ENCODE assay signal across 1 cellular context in the genomic region with DNA sequence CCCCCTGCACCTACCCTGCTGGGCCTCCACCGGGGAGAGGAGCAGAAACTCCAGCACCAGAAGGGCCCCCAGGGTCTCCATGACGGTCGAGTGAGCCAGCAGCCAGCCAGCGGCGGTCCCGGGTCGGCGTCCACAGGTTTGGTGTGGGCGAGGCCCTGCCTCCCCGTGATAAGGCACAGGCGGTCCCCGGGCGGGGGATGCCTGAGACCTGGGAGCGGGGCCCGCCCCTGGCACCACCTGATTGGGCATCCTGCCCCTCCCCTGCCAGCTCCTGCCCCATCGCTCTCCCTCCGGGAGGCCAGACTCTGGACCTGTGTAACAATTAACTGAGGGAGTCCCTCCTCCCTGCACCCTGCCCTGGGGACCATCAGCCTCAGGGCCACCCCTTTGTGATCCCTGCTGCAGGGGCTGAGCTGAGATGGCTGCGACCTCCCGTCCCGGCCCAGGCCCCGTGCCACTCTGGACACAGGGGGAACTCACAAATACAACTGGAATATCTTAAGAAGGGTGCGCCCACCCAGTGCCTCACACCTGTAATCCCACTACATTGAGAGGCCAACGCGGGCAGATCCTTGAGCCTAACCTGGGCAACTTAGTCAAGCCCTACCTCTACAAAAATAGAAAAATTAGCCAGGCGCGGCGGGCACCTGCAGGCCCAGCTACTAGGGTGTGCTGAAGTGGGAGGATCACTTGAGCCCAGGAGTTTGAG.
TF ChIP-seq lines count a peak whose summit lies in the region.

SMIM24 (minus strand) TSS at position 143 of the 709 bp plus-strand sequence; CDS start at position 81, 62 bp downstream.

TF ChIP-seq in HepG2, 621 proteins besides CTCF, POLR2A, EP300 and RAD21 (continued from another document and continues in another):
- no peak for TF ChIP-seq ZNF747 (CRISPR knock-in tag; IDR thresholded peaks at IDR 0.05; ENCODE audit: borderline replicate concordance)
- TF ChIP-seq MAZ (IDR thresholded peaks at IDR 0.05; ENCODE audit: borderline replicate concordance, low read depth, low read length) = no peak
- 0 out of 2 replicates have a peak, but pooled peaks have one; percentile 16 for TF ChIP-seq MAZ (CRISPR knock-in tag; IDR thresholded peaks at IDR 0.05; ENCODE audit: low read depth)
- TF ChIP-seq BCL6 (CRISPR knock-in tag; IDR thresholded peaks at IDR 0.05) = 0 out of 2 replicates have a peak, but pooled peaks have one; percentile 18
- TF ChIP-seq THRA (CRISPR knock-in tag; IDR thresholded peaks at IDR 0.05; ENCODE audit: borderline replicate concordance) = no peak
- TF ChIP-seq, protein P1, sequence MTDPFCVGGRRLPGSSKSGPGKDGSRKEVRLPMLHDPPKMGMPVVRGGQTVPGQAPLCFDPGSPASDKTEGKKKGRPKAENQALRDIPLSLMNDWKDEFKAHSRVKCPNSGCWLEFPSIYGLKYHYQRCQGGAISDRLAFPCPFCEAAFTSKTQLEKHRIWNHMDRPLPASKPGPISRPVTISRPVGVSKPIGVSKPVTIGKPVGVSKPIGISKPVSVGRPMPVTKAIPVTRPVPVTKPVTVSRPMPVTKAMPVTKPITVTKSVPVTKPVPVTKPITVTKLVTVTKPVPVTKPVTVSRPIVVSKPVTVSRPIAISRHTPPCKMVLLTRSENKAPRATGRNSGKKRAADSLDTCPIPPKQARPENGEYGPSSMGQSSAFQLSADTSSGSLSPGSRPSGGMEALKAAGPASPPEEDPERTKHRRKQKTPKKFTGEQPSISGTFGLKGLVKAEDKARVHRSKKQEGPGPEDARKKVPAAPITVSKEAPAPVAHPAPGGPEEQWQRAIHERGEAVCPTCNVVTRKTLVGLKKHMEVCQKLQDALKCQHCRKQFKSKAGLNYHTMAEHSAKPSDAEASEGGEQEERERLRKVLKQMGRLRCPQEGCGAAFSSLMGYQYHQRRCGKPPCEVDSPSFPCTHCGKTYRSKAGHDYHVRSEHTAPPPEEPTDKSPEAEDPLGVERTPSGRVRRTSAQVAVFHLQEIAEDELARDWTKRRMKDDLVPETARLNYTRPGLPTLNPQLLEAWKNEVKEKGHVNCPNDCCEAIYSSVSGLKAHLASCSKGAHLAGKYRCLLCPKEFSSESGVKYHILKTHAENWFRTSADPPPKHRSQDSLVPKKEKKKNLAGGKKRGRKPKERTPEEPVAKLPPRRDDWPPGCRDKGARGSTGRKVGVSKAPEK (CRISPR knock-in tag; IDR thresholded peaks at IDR 0.05; ENCODE audit: borderline replicate concordance) = 0 out of 2 replicates have a peak, but pooled peaks have one; percentile 80
- TF ChIP-seq ATF2 (CRISPR knock-in tag; IDR thresholded peaks at IDR 0.05) = no peak
- no peak for TF ChIP-seq PRMT3 (CRISPR knock-in tag; IDR thresholded peaks at IDR 0.05; ENCODE audit: borderline replicate concordance, low read depth)
- TF ChIP-seq, protein P2, sequence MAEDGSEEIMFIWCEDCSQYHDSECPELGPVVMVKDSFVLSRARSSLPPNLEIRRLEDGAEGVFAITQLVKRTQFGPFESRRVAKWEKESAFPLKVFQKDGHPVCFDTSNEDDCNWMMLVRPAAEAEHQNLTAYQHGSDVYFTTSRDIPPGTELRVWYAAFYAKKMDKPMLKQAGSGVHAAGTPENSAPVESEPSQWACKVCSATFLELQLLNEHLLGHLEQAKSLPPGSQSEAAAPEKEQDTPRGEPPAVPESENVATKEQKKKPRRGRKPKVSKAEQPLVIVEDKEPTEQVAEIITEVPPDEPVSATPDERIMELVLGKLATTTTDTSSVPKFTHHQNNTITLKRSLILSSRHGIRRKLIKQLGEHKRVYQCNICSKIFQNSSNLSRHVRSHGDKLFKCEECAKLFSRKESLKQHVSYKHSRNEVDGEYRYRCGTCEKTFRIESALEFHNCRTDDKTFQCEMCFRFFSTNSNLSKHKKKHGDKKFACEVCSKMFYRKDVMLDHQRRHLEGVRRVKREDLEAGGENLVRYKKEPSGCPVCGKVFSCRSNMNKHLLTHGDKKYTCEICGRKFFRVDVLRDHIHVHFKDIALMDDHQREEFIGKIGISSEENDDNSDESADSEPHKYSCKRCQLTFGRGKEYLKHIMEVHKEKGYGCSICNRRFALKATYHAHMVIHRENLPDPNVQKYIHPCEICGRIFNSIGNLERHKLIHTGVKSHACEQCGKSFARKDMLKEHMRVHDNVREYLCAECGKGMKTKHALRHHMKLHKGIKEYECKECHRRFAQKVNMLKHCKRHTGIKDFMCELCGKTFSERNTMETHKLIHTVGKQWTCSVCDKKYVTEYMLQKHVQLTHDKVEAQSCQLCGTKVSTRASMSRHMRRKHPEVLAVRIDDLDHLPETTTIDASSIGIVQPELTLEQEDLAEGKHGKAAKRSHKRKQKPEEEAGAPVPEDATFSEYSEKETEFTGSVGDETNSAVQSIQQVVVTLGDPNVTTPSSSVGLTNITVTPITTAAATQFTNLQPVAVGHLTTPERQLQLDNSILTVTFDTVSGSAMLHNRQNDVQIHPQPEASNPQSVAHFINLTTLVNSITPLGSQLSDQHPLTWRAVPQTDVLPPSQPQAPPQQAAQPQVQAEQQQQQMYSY (CRISPR knock-in tag; IDR thresholded peaks at IDR 0.05) = no peak
- TF ChIP-seq ZBTB40 (IDR thresholded peaks at IDR 0.05) = no peak
- 0 out of 2 replicates have a peak, but pooled peaks have one; percentile 32 for TF ChIP-seq ZBTB40 (CRISPR knock-in tag; IDR thresholded peaks at IDR 0.05)
- TF ChIP-seq HNRNPL (IDR thresholded peaks at IDR 0.05; ENCODE audit: low read depth, low read length) = peak; percentile 98
- no peak for TF ChIP-seq ZNF350 (CRISPR knock-in tag; IDR thresholded peaks at IDR 0.05; ENCODE audit: borderline replicate concordance, low read depth)
- peak; percentile 57 for TF ChIP-seq SP2 (CRISPR knock-in tag; IDR thresholded peaks at IDR 0.05)
- 0 out of 2 replicates have a peak, but pooled peaks have one; percentile 58 for TF ChIP-seq GTF3A (CRISPR knock-in tag; conservative IDR thresholded peaks at IDR 0.05)
- TF ChIP-seq E2F2 (CRISPR knock-in tag; IDR thresholded peaks at IDR 0.05; ENCODE audit: borderline replicate concordance) = no peak
- TF ChIP-seq ZNF660 (CRISPR knock-in tag; IDR thresholded peaks at IDR 0.05; ENCODE audit: borderline replicate concordance, low read depth) = no peak
- TF ChIP-seq RCOR2 (CRISPR knock-in tag; IDR thresholded peaks at IDR 0.05) = 0 out of 2 replicates have a peak, but pooled peaks have one; percentile 26
- TF ChIP-seq ZNF737 (CRISPR knock-in tag; IDR thresholded peaks at IDR 0.05; ENCODE audit: borderline replicate concordance) = no peak
- peak; percentile 26; the same call in 1 of the 2 replicates for TF ChIP-seq ZNF619 (CRISPR knock-in tag; IDR thresholded peaks at IDR 0.05)
- no peak for TF ChIP-seq MNT (IDR thresholded peaks at IDR 0.05)
- TF ChIP-seq HNRNPK (IDR thresholded peaks at IDR 0.05; ENCODE audit: low read depth, low read length, poor library complexity, severe bottlenecking) = no peak
